ENCODE assay signal across 7 cellular contexts in genomic region chr20:50930139-50931047, GRCh38. TPM values are rescaled to one million over a fixed set of nuclear protein-coding genes. Genes with fewer than 3 reads are reported as not detected.
DNase-seq lines count a peak whose midpoint lies in the region; ATAC-seq and TF ChIP-seq lines count a peak whose summit lies in the region.

No MANE protein-coding gene starts in this region.

- H3K36me3 ChIP-seq in ectodermal cell (ENCODE audit: control insufficient read depth, insufficient read depth, low read length) (peaks cover 16% of the 10 kb centered on the region), tibial artery (peaks cover 4 to 25% (median 20%) of the 10 kb centered on the region in 3 donors)

- H3K27ac ChIP-seq in ectodermal cell (ENCODE audit: insufficient read depth, low read depth, low read length, poor library complexity, severe bottlenecking) (peak overlapping the region; percentile 98), tibial artery (peak overlapping the region; percentile 90 to 99)

- DNase-seq in T-helper 1 cell (peak in 3 of 5 donors; percentile 11 to 21 (median 13)), tibial artery (peak; percentile 23 to 69), epidermal melanocyte (ENCODE audit: insufficient read length, low spot score) (no peak)

- H3K9me3 ChIP-seq in ectodermal cell (ENCODE audit: control insufficient read depth, low read length) (no peaks in the 10 kb centered on the region), mononuclear cell (ENCODE audit: low read depth, low read length) (no peaks in the 10 kb centered on the region), tibial artery (no peaks in the 10 kb centered on the region)

- TF ChIP-seq CTCF in tibial artery (IDR thresholded peaks at IDR 0.05): no peak

- intact Hi-C loops in tibial artery (cut with DNase I; ENCODE audit: low total_unique reads): loop anchor here (2.0 kb wide), 1 partner anchor 136 kb away; the partner anchor contains the start of gene BCAS4

- H3K4me1 ChIP-seq in ectodermal cell (ENCODE audit: control insufficient read depth, insufficient read depth, low read length) (peaks cover 18% of the 10 kb centered on the region), mononuclear cell (ENCODE audit: insufficient read depth, low read length) (peaks cover 36% of the 10 kb centered on the region), tibial artery (peaks cover 0 to 40% (median 23%) of the 10 kb centered on the region in 4 donors)

- ATAC-seq in GM19023 (IDR thresholded peaks at IDR 0.05; ENCODE audit: unreplicated experiment) (peak; percentile 27), HG03135 (IDR thresholded peaks at IDR 0.05; ENCODE audit: unreplicated experiment) (peak; percentile 10)

- H3K4me3 ChIP-seq in ectodermal cell (ENCODE audit: insufficient read depth, low read depth, low read length) (peak overlapping the region; percentile 80), mononuclear cell (ENCODE audit: low read length) (peak overlapping the region; percentile 62), tibial artery (peak overlapping the region; percentile 68 to 91)

- WGBS in ectodermal cell, 2 experiments: 0% methylated on average over 95 of the region's 97 CpGs

- H3K27me3 ChIP-seq in ectodermal cell (ENCODE audit: control insufficient read depth, insufficient read depth, low read length, poor library complexity, severe bottlenecking) (no peaks in the 10 kb centered on the region), mononuclear cell (ENCODE audit: insufficient read depth, low read length) (no peaks in the 10 kb centered on the region), tibial artery (no peaks in the 10 kb centered on the region)

RNA-seq across cellular contexts. Expression of gene ADNP, which starts 0.8 kb away (rescaled TPM):
- polyA plus RNA-seq in ectodermal cell (2013, experiment 1 of 4): 140 TPM
- polyA plus RNA-seq in ectodermal cell (2013, experiment 2 of 4): 162 TPM
- 107 TPM for polyA plus RNA-seq in ectodermal cell (2013, experiment 3 of 4)
- 119 TPM for polyA plus RNA-seq in ectodermal cell (2013, experiment 4 of 4)
- 44.5 TPM for total RNA-seq in mononuclear cell

RNA-seq across cellular contexts. Expression of gene DPM1, which starts 27.9 kb away (rescaled TPM):
- polyA plus RNA-seq in ectodermal cell (2013, experiment 1 of 4): 71.9 TPM
- polyA plus RNA-seq in ectodermal cell (2013, experiment 2 of 4): 83.2 TPM
- 62.7 TPM for polyA plus RNA-seq in ectodermal cell (2013, experiment 3 of 4)
- 67.2 TPM for polyA plus RNA-seq in ectodermal cell (2013, experiment 4 of 4)
- total RNA-seq in mononuclear cell: 58.2 TPM

RNA-seq across cellular contexts. Expression of gene MOCS3, which starts 28.2 kb away (rescaled TPM):
- polyA plus RNA-seq in ectodermal cell (2013, experiment 1 of 4): 5.8 TPM
- polyA plus RNA-seq in ectodermal cell (2013, experiment 2 of 4): 7.7 TPM
- 5.1 TPM for polyA plus RNA-seq in ectodermal cell (2013, experiment 3 of 4)
- 5.6 TPM for polyA plus RNA-seq in ectodermal cell (2013, experiment 4 of 4)
- total RNA-seq in mononuclear cell: 3.8 TPM
